Comparison of ENCODE assay signal across 1 cellular context in the genomic region with DNA sequence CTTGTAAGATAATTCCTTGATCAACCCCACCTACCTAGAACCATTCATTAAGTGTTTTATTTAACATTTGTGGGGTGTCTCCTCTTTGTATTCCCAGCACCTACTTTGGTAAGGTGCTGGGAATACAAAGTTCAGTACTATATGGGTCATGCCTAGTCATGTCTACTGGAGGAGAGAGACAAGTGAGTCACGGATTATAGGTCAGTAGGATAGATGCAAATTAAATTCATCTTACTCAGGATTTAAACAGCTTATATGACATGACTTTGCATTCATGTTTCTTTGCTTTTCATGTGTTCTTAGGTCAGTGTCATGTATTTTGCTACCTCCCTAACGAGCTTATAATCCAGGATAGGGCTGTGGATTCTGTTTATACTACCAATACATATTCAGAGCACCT.
TF ChIP-seq lines count a peak whose summit lies in the region.

No MANE protein-coding gene starts in this region.

TF ChIP-seq in A549, 52 proteins besides CTCF, POLR2A, EP300 and RAD21:
- TF ChIP-seq FOSL2 (IDR thresholded peaks at IDR 0.05) (no peak), FOSL2 (CRISPR knock-in tag; IDR thresholded peaks at IDR 0.05) (peak; percentile 64), MAFK (IDR thresholded peaks at IDR 0.05; ENCODE audit: partially characterized antibody) (peak; percentile 93), GATA3 (IDR thresholded peaks at IDR 0.05; ENCODE audit: borderline replicate concordance) (no peak), CEBPB (IDR thresholded peaks at IDR 0.05) (no peak), NFE2L2 (conservative IDR thresholded peaks at IDR 0.05; ENCODE audit: low read length) (peak; percentile 67)
